In the genomic region with DNA sequence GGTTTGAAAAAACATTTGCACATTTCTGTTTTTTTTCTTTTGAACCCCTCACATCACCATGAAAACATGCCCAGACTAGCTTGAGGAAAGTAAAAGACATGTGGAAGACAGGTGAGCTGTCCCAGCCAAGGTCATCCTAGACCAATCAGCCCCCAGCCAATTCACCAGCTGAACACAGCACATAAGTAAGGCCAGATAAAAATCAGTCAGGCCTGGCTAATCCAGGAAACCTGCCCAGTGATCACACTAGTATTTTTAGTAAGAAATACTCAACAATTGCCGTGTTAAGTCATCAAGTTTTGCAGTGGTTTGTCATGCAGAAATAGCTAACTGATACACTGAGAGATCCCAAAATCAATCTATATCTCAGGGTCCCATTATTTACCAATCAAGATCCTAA, we compare ENCODE assay signal across 26 cellular contexts. TPM values are rescaled to one million over a fixed set of nuclear protein-coding genes. Genes with fewer than 3 reads are reported as not detected.
"Had no signal": no experiment of that assay in that cellular context is flagged by ENCODE, and none has a peak within 500 bp of the region (broad histone marks: within the 10 kb centered on the region; RNA-seq: fewer than 3 reads in every experiment).

No MANE protein-coding gene starts in this region.

- H3K27me3 ChIP-seq: gastrocnemius medialis, right atrium auricular region, sigmoid colon, stomach had no signal

- H3K9me3 Mint-ChIP-seq: nephron, type B pancreatic cell had no signal

- H3K9me3 ChIP-seq: gastrocnemius medialis, lower lobe of right lung, right atrium auricular region, sigmoid colon, stomach, thoracic aorta had no signal

- H3K4me3 ChIP-seq: dorsolateral prefrontal cortex, gastrocnemius medialis, left ventricle myocardium inferior, lower lobe of right lung, right atrium auricular region, sigmoid colon, skin epidermis, stomach, thoracic aorta had no signal

- H3K4me1 Mint-ChIP-seq: immature natural killer cell, naive B cell had no signal

- H3K4me3 Mint-ChIP-seq: immature natural killer cell, naive B cell, nephron, type B pancreatic cell had no signal

- H3K27ac Mint-ChIP-seq: immature natural killer cell, naive B cell, type B pancreatic cell had no signal

- DNase-seq: cortex of kidney; dorsolateral prefrontal cortex; effector CD8-positive, alpha-beta T cell; gastrocnemius medialis; immature natural killer cell; left cardiac atrium; left ventricle myocardium inferior; lower lobe of right lung; mesendoderm; naive B cell; sigmoid colon; stimulated activated CD4-positive, alpha-beta T cell treated with anti-CD3 and anti-CD28 coated beads, Interleukin-2, amount 100 ng/mL, for 24 hours; stimulated activated CD4-positive, alpha-beta T cell treated with anti-CD3 and anti-CD28 coated beads, Interleukin-4, amount 100 ng/mL, for 4 hours; stimulated activated naive CD4-positive, alpha-beta T cell; stomach; substantia nigra had no signal

- H3K36me3 Mint-ChIP-seq: immature natural killer cell, naive B cell, type B pancreatic cell had no signal

- H3K27ac ChIP-seq: dorsolateral prefrontal cortex, gastrocnemius medialis, left ventricle myocardium inferior, lower lobe of right lung, right atrium auricular region, sigmoid colon, skin epidermis, stomach, thoracic aorta had no signal

- H3K36me3 ChIP-seq: gastrocnemius medialis, left ventricle myocardium inferior, lower lobe of right lung, right atrium auricular region, sigmoid colon, stomach, thoracic aorta had no signal

- H3K4me1 ChIP-seq: gastrocnemius medialis, left ventricle myocardium inferior, lower lobe of right lung, right atrium auricular region, sigmoid colon, stomach had no signal

- H3K27me3 Mint-ChIP-seq: naive B cell had no signal

- ATAC-seq: esophagus mucosa, gastrocnemius medialis, left cardiac atrium, lower lobe of right lung had no signal

RNA-seq across cellular contexts. Expression of gene SMR3A, which starts 4.4 kb away (rescaled TPM):
- total RNA-seq: dorsolateral prefrontal cortex, esophagus mucosa, fibroblast of lung, gastrocnemius medialis, left cardiac atrium, left ventricle myocardium inferior, lower lobe of right lung, omental fat pad, pulmonary artery endothelial cell, right atrium auricular region, sigmoid colon, stomach, thoracic aorta had no signal
- polyA plus RNA-seq: fibroblast of lung, immature natural killer cell, keratinocyte, sigmoid colon, stomach had no signal

RNA-seq across cellular contexts. Expression of gene CABS1, which starts 21.4 kb away (rescaled TPM):
- total RNA-seq: dorsolateral prefrontal cortex, esophagus mucosa, fibroblast of lung, gastrocnemius medialis, left cardiac atrium, left ventricle myocardium inferior, lower lobe of right lung, omental fat pad, pulmonary artery endothelial cell, right atrium auricular region, sigmoid colon, stomach, thoracic aorta had no signal
- polyA plus RNA-seq: fibroblast of lung, immature natural killer cell, keratinocyte, sigmoid colon, stomach had no signal

RNA-seq across cellular contexts. Expression of gene SMR3B, which starts 26.7 kb away (rescaled TPM):
- total RNA-seq: esophagus mucosa, fibroblast of lung, gastrocnemius medialis, left cardiac atrium, left ventricle myocardium inferior, lower lobe of right lung, omental fat pad, pulmonary artery endothelial cell, right atrium auricular region, sigmoid colon, stomach, thoracic aorta had no signal
- polyA plus RNA-seq: fibroblast of lung, immature natural killer cell, keratinocyte, sigmoid colon, stomach had no signal

RNA-seq across cellular contexts. Expression of gene OPRPN, which starts 41.6 kb away (rescaled TPM):
- total RNA-seq: dorsolateral prefrontal cortex, esophagus mucosa, fibroblast of lung, gastrocnemius medialis, left cardiac atrium, left ventricle myocardium inferior, lower lobe of right lung, omental fat pad, pulmonary artery endothelial cell, right atrium auricular region, sigmoid colon, stomach, thoracic aorta had no signal
- polyA plus RNA-seq: fibroblast of lung, immature natural killer cell, keratinocyte, sigmoid colon, stomach had no signal
